Comparison of ENCODE assay signal across 8 cellular contexts in genomic region chr17:62703776-62704380, GRCh38.
DNase-seq lines count a peak whose midpoint lies in the region; ATAC-seq and TF ChIP-seq lines count a peak whose summit lies in the region.

No MANE protein-coding gene starts in this region.

- no peaks in the 10 kb centered on the region for H3K9me3 ChIP-seq in SK-N-MC (ENCODE audit: low read depth, low read length)
- no peaks in the 10 kb centered on the region for H3K9me3 ChIP-seq in parathyroid adenoma (ENCODE audit: control insufficient read depth, low read length)
- peaks cover 0 to 6% (median 0%) of the 10 kb centered on the region in 4 donors for H3K9me3 ChIP-seq in tibial nerve

- H3K4me3 ChIP-seq in SK-N-MC: peak overlapping the region; percentile 85
- H3K4me3 ChIP-seq in parathyroid adenoma (ENCODE audit: low read depth, low read length): peak overlapping the region; percentile 52
- H3K4me3 ChIP-seq in tibial nerve: peak overlapping the region; percentile 32 to 76 (median 64)

- peak; percentile 84 for ATAC-seq in GM21576 (IDR thresholded peaks at IDR 0.05; ENCODE audit: unreplicated experiment)

- peak overlapping the region; percentile 95 for H2AFZ ChIP-seq in parathyroid adenoma

- H3K4me1 ChIP-seq in parathyroid adenoma: peaks cover 18% of the 10 kb centered on the region
- peaks cover 0 to 45% (median 13%) of the 10 kb centered on the region in 4 donors for H3K4me1 ChIP-seq in tibial nerve

- 0 to 1% methylated on average over 4 to 24 of the region's 80 CpGs for WGBS in tibial nerve, 2 donors

- TF ChIP-seq POLR2A in tibial nerve (IDR thresholded peaks at IDR 0.05): peak in 1 of 2 donors; percentile 19

- peak in 1 of 2 donors; percentile 22 for TF ChIP-seq EP300 in tibial nerve (IDR thresholded peaks at IDR 0.05)

- peak; percentile 85 for TF ChIP-seq CTCF in parathyroid adenoma (IDR thresholded peaks at IDR 0.05)
- TF ChIP-seq CTCF in tibial nerve (IDR thresholded peaks at IDR 0.05): peak; percentile 75 to 98 (median 94)

- H3K9ac ChIP-seq in SK-N-MC (ENCODE audit: insufficient read length) (peak overlapping the region; percentile 57), parathyroid adenoma (peak overlapping the region; percentile 81)

- no peaks in the 10 kb centered on the region for H3K79me2 ChIP-seq in parathyroid adenoma

- H3K27ac ChIP-seq in SK-N-MC: no peak overlapping the region
- H3K27ac ChIP-seq in parathyroid adenoma: peak overlapping the region; percentile 1
- H3K27ac ChIP-seq in tibial nerve: peak overlapping the region; percentile 66 to 93 (median 86)

- H3K36me3 ChIP-seq in SK-N-MC (ENCODE audit: insufficient read depth, low read length) (no peaks in the 10 kb centered on the region), parathyroid adenoma (ENCODE audit: control insufficient read depth, insufficient read depth, low read length) (no peaks in the 10 kb centered on the region), tibial nerve (no peaks in the 10 kb centered on the region)

- peak overlapping the region; percentile 86 for H3K4me2 ChIP-seq in parathyroid adenoma (ENCODE audit: low read length)

- intact Hi-C loops in cardiac septum (cut with DNase I): loop anchor here (1.0 to 10.0 kb wide), 3 partner anchors 191 to 703 kb away; no protein-coding TSS in a partner anchor

- DNase-seq in DMS53 (lab: John Stamatoyannopoulos, UW) (peak; percentile 81), KBM-7 (peak; percentile 77), SK-N-MC (ENCODE audit: low read depth, low spot score) (no peak), cardiac septum (ENCODE audit: low spot score) (peak; percentile 92), tibial nerve (ENCODE audit: low spot score in 2 of 2) (peak; percentile 38 to 45)
- peak; percentile 73 for DNase-seq in activated naive CD4-positive, alpha-beta T cell treated with anti-CD3 and anti-CD28 coated beads, Interleukin-2, amount 50 U/mL, for 16 hours

- H3K27me3 ChIP-seq in parathyroid adenoma (ENCODE audit: control insufficient read depth, insufficient read depth, low read length): no peaks in the 10 kb centered on the region
- no peaks in the 10 kb centered on the region for H3K27me3 ChIP-seq in tibial nerve

- in situ Hi-C loops in KBM-7 (cut with MboI; ENCODE audit: low pct_unique_long_range_greater_than_20kb, low sequenced_read_pairs): loop anchor here (25.0 kb wide), 1 partner anchor 258 kb away; the partner anchor contains the start of gene TANC2
